3 cellular contexts compared by ENCODE assay signal in the genomic region with DNA sequence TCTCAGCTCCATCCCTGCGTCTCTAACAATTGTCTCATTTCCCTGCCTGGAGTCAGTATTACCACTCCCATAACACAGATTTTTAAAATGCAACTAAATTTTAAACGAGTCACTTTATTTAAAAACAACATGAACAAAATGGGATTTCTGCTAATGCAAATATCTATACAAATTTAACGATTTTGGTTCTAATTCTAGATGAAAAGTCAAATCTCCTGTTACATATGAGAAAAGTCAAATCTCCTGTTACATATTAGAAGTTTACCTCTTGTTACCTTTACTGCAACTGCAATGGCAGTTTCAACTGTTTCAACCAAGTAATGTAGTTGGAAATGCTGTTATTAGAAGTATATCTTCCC.
TF ChIP-seq lines count a peak whose summit lies in the region.

No MANE protein-coding gene starts in this region.

TF ChIP-seq in liver, 16 proteins besides CTCF, POLR2A, EP300 and RAD21:
- TF ChIP-seq, protein P1, sequence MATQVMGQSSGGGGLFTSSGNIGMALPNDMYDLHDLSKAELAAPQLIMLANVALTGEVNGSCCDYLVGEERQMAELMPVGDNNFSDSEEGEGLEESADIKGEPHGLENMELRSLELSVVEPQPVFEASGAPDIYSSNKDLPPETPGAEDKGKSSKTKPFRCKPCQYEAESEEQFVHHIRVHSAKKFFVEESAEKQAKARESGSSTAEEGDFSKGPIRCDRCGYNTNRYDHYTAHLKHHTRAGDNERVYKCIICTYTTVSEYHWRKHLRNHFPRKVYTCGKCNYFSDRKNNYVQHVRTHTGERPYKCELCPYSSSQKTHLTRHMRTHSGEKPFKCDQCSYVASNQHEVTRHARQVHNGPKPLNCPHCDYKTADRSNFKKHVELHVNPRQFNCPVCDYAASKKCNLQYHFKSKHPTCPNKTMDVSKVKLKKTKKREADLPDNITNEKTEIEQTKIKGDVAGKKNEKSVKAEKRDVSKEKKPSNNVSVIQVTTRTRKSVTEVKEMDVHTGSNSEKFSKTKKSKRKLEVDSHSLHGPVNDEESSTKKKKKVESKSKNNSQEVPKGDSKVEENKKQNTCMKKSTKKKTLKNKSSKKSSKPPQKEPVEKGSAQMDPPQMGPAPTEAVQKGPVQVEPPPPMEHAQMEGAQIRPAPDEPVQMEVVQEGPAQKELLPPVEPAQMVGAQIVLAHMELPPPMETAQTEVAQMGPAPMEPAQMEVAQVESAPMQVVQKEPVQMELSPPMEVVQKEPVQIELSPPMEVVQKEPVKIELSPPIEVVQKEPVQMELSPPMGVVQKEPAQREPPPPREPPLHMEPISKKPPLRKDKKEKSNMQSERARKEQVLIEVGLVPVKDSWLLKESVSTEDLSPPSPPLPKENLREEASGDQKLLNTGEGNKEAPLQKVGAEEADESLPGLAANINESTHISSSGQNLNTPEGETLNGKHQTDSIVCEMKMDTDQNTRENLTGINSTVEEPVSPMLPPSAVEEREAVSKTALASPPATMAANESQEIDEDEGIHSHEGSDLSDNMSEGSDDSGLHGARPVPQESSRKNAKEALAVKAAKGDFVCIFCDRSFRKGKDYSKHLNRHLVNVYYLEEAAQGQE (IDR thresholded peaks at IDR 0.05): no peak
- TF ChIP-seq, protein P2, sequence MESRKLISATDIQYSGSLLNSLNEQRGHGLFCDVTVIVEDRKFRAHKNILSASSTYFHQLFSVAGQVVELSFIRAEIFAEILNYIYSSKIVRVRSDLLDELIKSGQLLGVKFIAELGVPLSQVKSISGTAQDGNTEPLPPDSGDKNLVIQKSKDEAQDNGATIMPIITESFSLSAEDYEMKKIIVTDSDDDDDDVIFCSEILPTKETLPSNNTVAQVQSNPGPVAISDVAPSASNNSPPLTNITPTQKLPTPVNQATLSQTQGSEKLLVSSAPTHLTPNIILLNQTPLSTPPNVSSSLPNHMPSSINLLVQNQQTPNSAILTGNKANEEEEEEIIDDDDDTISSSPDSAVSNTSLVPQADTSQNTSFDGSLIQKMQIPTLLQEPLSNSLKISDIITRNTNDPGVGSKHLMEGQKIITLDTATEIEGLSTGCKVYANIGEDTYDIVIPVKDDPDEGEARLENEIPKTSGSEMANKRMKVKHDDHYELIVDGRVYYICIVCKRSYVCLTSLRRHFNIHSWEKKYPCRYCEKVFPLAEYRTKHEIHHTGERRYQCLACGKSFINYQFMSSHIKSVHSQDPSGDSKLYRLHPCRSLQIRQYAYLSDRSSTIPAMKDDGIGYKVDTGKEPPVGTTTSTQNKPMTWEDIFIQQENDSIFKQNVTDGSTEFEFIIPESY (IDR thresholded peaks at IDR 0.05): no peak
TF ChIP-seq in liver: peak in this region for 0.

TF ChIP-seq in HepG2, 621 proteins besides CTCF, POLR2A, EP300 and RAD21:
- TF ChIP-seq, protein P3, sequence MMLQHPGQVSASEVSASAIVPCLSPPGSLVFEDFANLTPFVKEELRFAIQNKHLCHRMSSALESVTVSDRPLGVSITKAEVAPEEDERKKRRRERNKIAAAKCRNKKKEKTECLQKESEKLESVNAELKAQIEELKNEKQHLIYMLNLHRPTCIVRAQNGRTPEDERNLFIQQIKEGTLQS (CRISPR knock-in tag; IDR thresholded peaks at IDR 0.05): no peak
- no peak for TF ChIP-seq SSRP1 (CRISPR knock-in tag; IDR thresholded peaks at IDR 0.05)
- TF ChIP-seq XBP1 (CRISPR knock-in tag; IDR thresholded peaks at IDR 0.05): no peak

TF ChIP-seq in K562, 482 proteins besides CTCF, POLR2A, EP300 and RAD21:
- TF ChIP-seq CREBBP (IDR thresholded peaks at IDR 0.05; ENCODE audit: low read depth, low read length) (no peak), NFYB (IDR thresholded peaks at IDR 0.05; ENCODE audit: extremely low read depth, insufficient read length) (no peak), ARNT (IDR thresholded peaks at IDR 0.05) (0 out of 4 replicates have a peak, but pooled peaks of 1 of the 2 experiments have one; percentile 1), ADNP (tag; IDR thresholded peaks at IDR 0.05) (peak; percentile 6; the same call in 1 of the 2 replicates)
- TF ChIP-seq, protein P4, sequence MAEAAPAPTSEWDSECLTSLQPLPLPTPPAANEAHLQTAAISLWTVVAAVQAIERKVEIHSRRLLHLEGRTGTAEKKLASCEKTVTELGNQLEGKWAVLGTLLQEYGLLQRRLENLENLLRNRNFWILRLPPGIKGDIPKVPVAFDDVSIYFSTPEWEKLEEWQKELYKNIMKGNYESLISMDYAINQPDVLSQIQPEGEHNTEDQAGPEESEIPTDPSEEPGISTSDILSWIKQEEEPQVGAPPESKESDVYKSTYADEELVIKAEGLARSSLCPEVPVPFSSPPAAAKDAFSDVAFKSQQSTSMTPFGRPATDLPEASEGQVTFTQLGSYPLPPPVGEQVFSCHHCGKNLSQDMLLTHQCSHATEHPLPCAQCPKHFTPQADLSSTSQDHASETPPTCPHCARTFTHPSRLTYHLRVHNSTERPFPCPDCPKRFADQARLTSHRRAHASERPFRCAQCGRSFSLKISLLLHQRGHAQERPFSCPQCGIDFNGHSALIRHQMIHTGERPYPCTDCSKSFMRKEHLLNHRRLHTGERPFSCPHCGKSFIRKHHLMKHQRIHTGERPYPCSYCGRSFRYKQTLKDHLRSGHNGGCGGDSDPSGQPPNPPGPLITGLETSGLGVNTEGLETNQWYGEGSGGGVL (CRISPR knock-in tag; IDR thresholded peaks at IDR 0.05): no peak
- TF ChIP-seq, protein P5, sequence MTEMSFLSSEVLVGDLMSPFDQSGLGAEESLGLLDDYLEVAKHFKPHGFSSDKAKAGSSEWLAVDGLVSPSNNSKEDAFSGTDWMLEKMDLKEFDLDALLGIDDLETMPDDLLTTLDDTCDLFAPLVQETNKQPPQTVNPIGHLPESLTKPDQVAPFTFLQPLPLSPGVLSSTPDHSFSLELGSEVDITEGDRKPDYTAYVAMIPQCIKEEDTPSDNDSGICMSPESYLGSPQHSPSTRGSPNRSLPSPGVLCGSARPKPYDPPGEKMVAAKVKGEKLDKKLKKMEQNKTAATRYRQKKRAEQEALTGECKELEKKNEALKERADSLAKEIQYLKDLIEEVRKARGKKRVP (CRISPR knock-in tag; IDR thresholded peaks at IDR 0.05): no peak
